In genomic region chr7:45026013-45026412, GRCh38 we compare ENCODE assay signal across 14 cellular contexts. TPM values are rescaled to one million over a fixed set of nuclear protein-coding genes. Genes with fewer than 3 reads are reported as not detected.
DNase-seq lines count a peak whose midpoint lies in the region; ATAC-seq, FAIRE-seq and TF ChIP-seq lines count a peak whose summit lies in the region.
"Had no signal": no experiment of that assay in that cellular context is flagged by ENCODE, and none has a peak within 500 bp of the region (broad histone marks: within the 10 kb centered on the region; RNA-seq: fewer than 3 reads in every experiment).

No MANE protein-coding gene starts in this region.

- peaks cover 70% of the 10 kb centered on the region for H3K4me1 ChIP-seq in BLaER1

- peak overlapping the region; percentile 95 for H3K27ac Mint-ChIP-seq in T-helper 17 cell

- peaks cover 13% of the 10 kb centered on the region for H3K9me3 ChIP-seq in BLaER1
- no peaks in the 10 kb centered on the region for H3K9me3 ChIP-seq in T-helper 17 cell (ENCODE audit: control insufficient read depth, low read length, poor library complexity, severe bottlenecking)

- H3K9ac ChIP-seq in BLaER1 = peak overlapping the region; percentile 22

- H3K36me3 ChIP-seq in BLaER1 = peaks cover 19% of the 10 kb centered on the region

- peaks cover 5% of the 10 kb centered on the region for H3K36me3 Mint-ChIP-seq in T-helper 17 cell (ENCODE audit: low read depth)

- no peaks in the 10 kb centered on the region for H3K27me3 ChIP-seq in BLaER1

- H3K4me3 ChIP-seq in BLaER1 = no peak overlapping the region; the same call in 1 of the 2 replicates
- peak overlapping the region; percentile 18; the same call in 1 of the 2 replicates for H3K4me3 ChIP-seq in GM12864 (ENCODE audit: low read depth, low read length)

- peak overlapping the region; percentile 93 for H3K27ac ChIP-seq in BLaER1
- peak overlapping the region; percentile 57 for H3K27ac ChIP-seq in epithelial cell of prostate

- peaks cover 45% of the 10 kb centered on the region for H3K4me1 Mint-ChIP-seq in T-helper 17 cell

- H3K27me3 Mint-ChIP-seq in T-helper 17 cell = no peaks in the 10 kb centered on the region

- no peak for TF ChIP-seq CTCF in GM12864 (IDR thresholded peaks at IDR 0.05; ENCODE audit: low read depth, low read length, missing control alignments)
- TF ChIP-seq CTCF in GM13977 (IDR thresholded peaks at IDR 0.05; ENCODE audit: extremely low read depth, insufficient read depth, missing control alignments) = no peak
- TF ChIP-seq CTCF in D721Med (IDR thresholded peaks at IDR 0.05; ENCODE audit: insufficient read depth, missing control alignments) = no peak

- no peak for FAIRE-seq in D721Med (lab: Jason Lieb, UNC)
- FAIRE-seq: endothelial cell of umbilical vein had no signal

- peak overlapping the region; percentile 88 for H3K4me2 ChIP-seq in BLaER1

- H4K20me1 ChIP-seq in BLaER1 = peaks cover 24% of the 10 kb centered on the region; the same call in 1 of the 2 replicates

- ATAC-seq in T-helper 17 cell (no peak), HG03139 (IDR thresholded peaks at IDR 0.05; ENCODE audit: unreplicated experiment) (no peak)

- DNase-seq in GM12864 (ENCODE audit: low read depth) (no peak), T-helper 17 cell (no peak), epithelial cell of prostate (ENCODE audit: low read depth, low spot score) (no peak), NCI-H748 treated with DMSO at 0.1 percent for 48 hours (lab: John Stamatoyannopoulos, UW) (no peak), GM13977 (ENCODE audit: low spot score) (no peak), D721Med (ENCODE audit: insufficient read length, low spot score) (no peak)
- DNase-seq: activated CD4-positive, alpha-beta T cell treated with anti-CD3 and anti-CD28 coated beads for 48 hours; central memory CD4-positive, alpha-beta T cell; DMS79; NCI-H187; NCI-H510A treated with DMSO at 0.1 percent for 48 hours had no signal

- H3K4me3 Mint-ChIP-seq in T-helper 17 cell = peak overlapping the region; percentile 37

- in situ Hi-C loops in GM13977 (cut with MboI; ENCODE audit: low pct_unique_long_range_greater_than_20kb, low sequenced_read_pairs, unreplicated experiment) = no loop called here

RNA-seq across cellular contexts. Expression of gene CCM2, which starts 26.0 kb away (rescaled TPM):
- total RNA-seq in T-helper 17 cell = 10 to 100 TPM; 77.4 to 83.0 TPM

RNA-seq across cellular contexts. Expression of gene MYO1G, which starts 47.2 kb away (rescaled TPM):
- 100 to 1,000 TPM; 245 to 291 TPM for total RNA-seq in T-helper 17 cell
